Comparison of ENCODE assay signal across 8 cellular contexts in the genomic region with DNA sequence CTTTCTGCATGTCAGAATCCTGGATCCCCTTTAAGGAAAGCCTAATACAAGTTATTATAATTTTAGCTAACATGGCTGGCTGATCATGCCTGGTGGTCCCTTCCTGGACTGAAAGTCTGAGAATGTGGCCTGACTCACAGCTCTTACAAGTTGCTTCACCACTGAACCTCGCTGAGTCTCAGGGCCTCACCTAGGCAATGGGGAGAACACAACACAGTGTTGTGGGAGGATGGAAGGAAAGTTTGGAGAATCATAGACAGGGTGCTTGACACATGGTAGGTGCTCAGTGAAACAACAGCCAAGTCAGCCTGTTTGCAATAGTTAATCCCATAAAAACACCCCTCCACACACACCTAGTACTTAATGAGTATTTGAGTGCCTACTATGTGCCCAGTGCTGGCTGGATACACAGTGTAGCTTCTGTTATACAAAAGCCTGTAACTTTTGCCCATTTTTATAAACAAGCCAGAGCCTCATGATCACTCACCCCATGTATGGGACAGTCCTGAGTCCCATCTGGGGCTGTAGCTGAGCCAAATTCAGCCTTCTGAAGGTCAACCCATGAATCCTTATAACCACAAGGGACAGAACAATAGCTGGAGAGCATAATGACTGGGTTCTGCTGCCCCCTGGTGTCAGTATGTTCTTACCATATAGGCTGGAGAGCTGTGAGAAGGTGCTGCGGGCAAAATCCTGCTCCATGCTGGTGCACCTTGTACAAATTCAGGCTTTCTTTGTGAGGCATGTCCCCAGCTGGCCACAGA. TPM values are rescaled to one million over a fixed set of nuclear protein-coding genes. Genes with fewer than 3 reads are reported as not detected.
A peak's percentile ranks its signal among the peaks of the same experiment; 100 is the strongest.
DNase-seq lines count a peak whose midpoint lies in the region; ATAC-seq, FAIRE-seq and TF ChIP-seq lines count a peak whose summit lies in the region.

No MANE protein-coding gene starts in this region.

- no peaks in the 10 kb centered on the region for H3K27me3 ChIP-seq in CD4-positive, alpha-beta memory T cell (ENCODE audit: insufficient read depth, low read length)
- H3K27me3 ChIP-seq in H1 (replicated peaks in 1 of 4; ENCODE audit: control insufficient read depth in 3 of 4, extremely low read depth in 1 of 4, insufficient read depth in 3 of 4, low read length in 3 of 4) (peaks cover 5 to 26% (median 18%) of the 10 kb centered on the region in 4 experiments), mesenchymal stem cell (ENCODE audit: control insufficient read depth in 1 of 2, insufficient read depth in 1 of 2, low read length in 2 of 2) (peaks cover 43 to 60% of the 10 kb centered on the region in 2 experiments)

- peak overlapping the region in 1 of 8 donors; percentile 53 for H3K4me3 Mint-ChIP-seq in CD4-positive, alpha-beta memory T cell

- peaks cover 0 to 1% of the 10 kb centered on the region in 2 donors for H3K36me3 Mint-ChIP-seq in CD4-positive, alpha-beta memory T cell

- H4K5ac ChIP-seq in H1 (ENCODE audit: insufficient read length, low read depth, low read length): no peak overlapping the region

- DNase-seq in CD4-positive, alpha-beta memory T cell: peak; percentile 62 to 71 (median 66)
- DNase-seq in NOMO-1 treated with dmso at 0.1 percent for 144 hours (lab: John Stamatoyannopoulos, UW; ENCODE audit: unreplicated experiment) (peak; percentile 28), H1 (ENCODE audit: low read depth in 1 of 2, low spot score in 2 of 2) (peak; percentile 73 to 89), mesenchymal stem cell (peak; percentile 76)
- peak in 2 of 3 experiments; percentile 60 to 65 for DNase-seq in activated CD8-positive, alpha-beta memory T cell treated with anti-CD3 and anti-CD28 coated beads for 48 hours (ENCODE audit: low read depth in 2 of 3, low spot score in 2 of 3)
- peak; percentile 51 to 62 for DNase-seq in stimulated activated CD8-positive, alpha-beta memory T cell treated with anti-CD3 and anti-CD28 coated beads, Interleukin-4, amount 100 ng/mL, for 1 hour (ENCODE audit: low read depth in 2 of 2, low spot score in 1 of 2)

- H2BK12ac ChIP-seq in H1 (ENCODE audit: low read depth, low read length) (no peak overlapping the region; the same call in 1 of the 2 replicates), mesenchymal stem cell (ENCODE audit: low read length in 2 of 2) (no peak overlapping the region)

- no peak overlapping the region for H3K4me2 ChIP-seq in H1 (ENCODE audit: insufficient read depth in 1 of 2, low read depth in 2 of 2, low read length in 2 of 2)
- no peak overlapping the region for H3K4me2 ChIP-seq in mesenchymal stem cell (ENCODE audit: low read length, poor library complexity, severe bottlenecking)

- no peak overlapping the region for H3K56ac ChIP-seq in H1 (replicated peaks; ENCODE audit: insufficient read length, low read depth, low read length)

- H3K23me2 ChIP-seq in H1 (ENCODE audit: low read depth, low read length): peaks cover 11% of the 10 kb centered on the region; the same call in 1 of the 2 replicates

- no peak overlapping the region for H3K27ac ChIP-seq in CD4-positive, alpha-beta memory T cell (ENCODE audit: low read depth, low read length)
- H3K27ac ChIP-seq in H1 (ENCODE audit: low read depth, low read length): no peak overlapping the region
- H3K27ac ChIP-seq in mesenchymal stem cell (ENCODE audit: low read length, poor library complexity, severe bottlenecking): no peak overlapping the region

- H3K79me1 ChIP-seq in H1 (ENCODE audit: low read depth, low read length) (no peaks in the 10 kb centered on the region; the same call in 1 of the 2 replicates), mesenchymal stem cell (replicated peaks; ENCODE audit: low read length, poor library complexity, severe bottlenecking) (no peaks in the 10 kb centered on the region)

- H3K9ac ChIP-seq in H1 (replicated peaks in 1 of 4; ENCODE audit: extremely low read depth in 1 of 4, low read depth in 3 of 4, low read length in 3 of 4) (no peak overlapping the region), mesenchymal stem cell (ENCODE audit: low read length) (no peak overlapping the region)

- peaks cover 0 to 4% of the 10 kb centered on the region in 2 donors for H3K27me3 Mint-ChIP-seq in CD4-positive, alpha-beta memory T cell

- H3K14ac ChIP-seq in H1 (ENCODE audit: insufficient read length): no peak overlapping the region
- no peak overlapping the region for H3K14ac ChIP-seq in mesenchymal stem cell (ENCODE audit: low read length in 2 of 2)

- H4K20me1 ChIP-seq in H1 (replicated peaks in 1 of 2; ENCODE audit: control insufficient read depth in 1 of 2, insufficient read depth in 2 of 2, low read length in 2 of 2): peaks cover 4% of the 10 kb centered on the region in 2 experiments

- WGBS in H1 (ENCODE audit: extremely low coverage in 1 of 2, insufficient coverage in 1 of 2, insufficient read length in 1 of 2, insufficient replicate concordance in 2 of 2, low coverage in 1 of 2, low lambda C conversion rate in 2 of 2, missing lambda C conversion rate in 1 of 2), 2 experiments: 76% methylated on average over 2 of the region's 2 CpGs; no CpG with 5 or more reads in 1 of the 2 experiments
- WGBS in mesenchymal stem cell: 48% methylated on average over 2 of the region's 2 CpGs

- CTCF ChIA-PET in CD4-positive, alpha-beta memory T cell (lab: Charles Lee; ENCODE audit: partially characterized antibody): interaction anchor here (0.6 to 9.8 kb wide), 64 partner anchors 10 to 669 kb away, joined by 3 to 394 read pairs (median 4); partner anchors contain the start of genes FNIP1 and IL3
- CTCF ChIA-PET in H1 (lab: Charles Lee; ENCODE audit: partially characterized antibody): interaction anchor here (0.6 to 7.2 kb wide), 36 partner anchors 9 to 1478 kb away, joined by 3 to 157 read pairs (median 4); partner anchors contain the start of genes FNIP1, IL3 and P4HA2

- TF ChIP-seq RAD21 in H1 (IDR thresholded peaks at IDR 0.05 in 1 of 2, conservative IDR thresholded peaks at IDR 0.05 in 1 of 2; ENCODE audit: low read depth in 2 of 2, low read length in 2 of 2): peak; percentile 94 to 97

- TF ChIP-seq EP300 in H1 (IDR thresholded peaks at IDR 0.05; ENCODE audit: borderline replicate concordance in 1 of 2, low read depth in 2 of 2, low read length in 2 of 2): no peak

- no peak overlapping the region for H3K18ac ChIP-seq in H1 (ENCODE audit: extremely low read depth, low read length)
- H3K18ac ChIP-seq in mesenchymal stem cell (ENCODE audit: low read depth in 1 of 2, low read length in 2 of 2): no peak overlapping the region

- H4K8ac ChIP-seq in H1 (ENCODE audit: extremely low read depth, insufficient read depth, low read length) (no peak overlapping the region), mesenchymal stem cell (ENCODE audit: low read length) (no peak overlapping the region)

- H4K91ac ChIP-seq in H1 (replicated peaks; ENCODE audit: insufficient read length, low read length) (no peak overlapping the region), mesenchymal stem cell (ENCODE audit: low read length) (no peak overlapping the region)

- peak overlapping the region in 5 of 7 donors; percentile 6 to 83 (median 32) for H3K27ac Mint-ChIP-seq in CD4-positive, alpha-beta memory T cell

- H3K4me3 ChIP-seq in CD4-positive, alpha-beta memory T cell (ENCODE audit: low read length in 2 of 2): no peak overlapping the region
- H3K4me3 ChIP-seq in H1 (ENCODE audit: extremely low read depth in 1 of 4, insufficient read depth in 2 of 4, low read depth in 3 of 4, low read length in 4 of 4) (no peak overlapping the region), mesenchymal stem cell (ENCODE audit: insufficient read depth in 1 of 2, low read depth in 1 of 2, low read length in 2 of 2) (no peak overlapping the region)

- H3K36me3 ChIP-seq in CD4-positive, alpha-beta memory T cell (ENCODE audit: insufficient read depth, low read length): no peaks in the 10 kb centered on the region
- H3K36me3 ChIP-seq in H1 (ENCODE audit: control insufficient read depth in 2 of 4, insufficient read depth in 4 of 4, low read length in 3 of 4) (no peaks in the 10 kb centered on the region), mesenchymal stem cell (ENCODE audit: control insufficient read depth in 1 of 2, insufficient read depth in 2 of 2, low read depth in 1 of 2, low read length in 2 of 2) (no peaks in the 10 kb centered on the region)

- intact Hi-C loops in CD4-positive, alpha-beta memory T cell (cut with micrococcal nuclease): loop anchor here (1.0 to 10.0 kb wide), 7 partner anchors 33 to 584 kb away; partner anchors contain the start of gene FNIP1

- TF ChIP-seq POLR2A in H1 (IDR thresholded peaks at IDR 0.05; ENCODE audit: control extremely low read depth in 1 of 2, low read depth in 2 of 2, low read length in 2 of 2): no peak

- peak; percentile 45 to 98 (median 86) for TF ChIP-seq CTCF in H1 (IDR thresholded peaks at IDR 0.05; ENCODE audit: control extremely low read depth in 1 of 3, insufficient read depth in 1 of 3, low read depth in 1 of 3, low read length in 3 of 3)

- ATAC-seq in GM19395 (IDR thresholded peaks at IDR 0.05; ENCODE audit: unreplicated experiment) (peak; percentile 85), HG03571 (IDR thresholded peaks at IDR 0.05; ENCODE audit: unreplicated experiment) (peak; percentile 54)

- peaks cover 21 to 53% (median 37%) of the 10 kb centered on the region in 4 donors for H3K4me1 Mint-ChIP-seq in CD4-positive, alpha-beta memory T cell

- H3K23ac ChIP-seq in H1 (ENCODE audit: insufficient read length) (no peak overlapping the region), mesenchymal stem cell (ENCODE audit: low read length in 2 of 2) (no peak overlapping the region)

- peaks cover 32% of the 10 kb centered on the region for H3K4me1 ChIP-seq in CD4-positive, alpha-beta memory T cell (ENCODE audit: insufficient read depth, low read length)
- H3K4me1 ChIP-seq in H1 (replicated peaks in 1 of 4; ENCODE audit: control insufficient read depth in 3 of 4, insufficient read depth in 4 of 4, low read length in 3 of 4): peaks cover 3 to 29% (median 17%) of the 10 kb centered on the region in 4 experiments
- peaks cover 11% of the 10 kb centered on the region for H3K4me1 ChIP-seq in mesenchymal stem cell (ENCODE audit: control insufficient read depth, insufficient read depth, low read depth, low read length)

- H3K9me3 ChIP-seq in CD4-positive, alpha-beta memory T cell (ENCODE audit: control insufficient read depth in 1 of 2, low read length in 2 of 2): no peaks in the 10 kb centered on the region
- H3K9me3 ChIP-seq in H1 (ENCODE audit: insufficient read depth in 2 of 2, low read depth in 1 of 2, low read length in 1 of 2) (no peaks in the 10 kb centered on the region), mesenchymal stem cell (ENCODE audit: control insufficient read depth, low read length) (no peaks in the 10 kb centered on the region)

- H2BK15ac ChIP-seq in H1 (ENCODE audit: low read length) (no peak overlapping the region), mesenchymal stem cell (ENCODE audit: low read depth, poor library complexity, severe bottlenecking) (no peak overlapping the region)

- H2BK5ac ChIP-seq in H1 (ENCODE audit: low read depth, low read length) (no peak overlapping the region), mesenchymal stem cell (ENCODE audit: low read depth, low read length, poor library complexity, severe bottlenecking) (no peak overlapping the region)

- H2AFZ ChIP-seq in H1 (ENCODE audit: low read length): no peak overlapping the region
- H2AFZ ChIP-seq in mesenchymal stem cell (ENCODE audit: low read depth, low read length): no peak overlapping the region

- H2BK120ac ChIP-seq in H1 (replicated peaks; ENCODE audit: low read depth, low read length) (no peak overlapping the region), mesenchymal stem cell (ENCODE audit: low read depth, low read length) (no peak overlapping the region)

- FAIRE-seq in H1 (lab: Jason Lieb, UNC): peak; percentile 91

- no peak overlapping the region for H2BK20ac ChIP-seq in H1 (ENCODE audit: low read length)

- peaks cover 0 to 2% (median 0%) of the 10 kb centered on the region in 8 donors for H3K9me3 Mint-ChIP-seq in CD4-positive, alpha-beta memory T cell

- H3K4ac ChIP-seq in H1 (replicated peaks; ENCODE audit: insufficient read length, low read depth, low read length): no peak overlapping the region
- no peak overlapping the region for H3K4ac ChIP-seq in mesenchymal stem cell (ENCODE audit: low read depth in 1 of 2, low read length in 2 of 2)

- H2AK5ac ChIP-seq in H1 (ENCODE audit: low read depth, low read length) (no peak overlapping the region), mesenchymal stem cell (ENCODE audit: low read length, severe bottlenecking) (no peak overlapping the region)

- POLR2A ChIA-PET in CD4-positive, alpha-beta memory T cell (lab: Charles Lee; ENCODE audit: partially characterized antibody): interaction anchor here (0.6 to 3.8 kb wide), 7 partner anchors 8 to 418 kb away, joined by 3 to 31 read pairs (median 3); partner anchors contain the start of gene FNIP1
- POLR2A ChIA-PET in H1 (lab: Charles Lee; ENCODE audit: partially characterized antibody): no interaction called here

- H3K79me2 ChIP-seq in H1 (ENCODE audit: control insufficient read depth in 1 of 2, insufficient read depth in 2 of 2, low read length in 2 of 2): no peaks in the 10 kb centered on the region

RNA-seq across cellular contexts. Expression of gene ACSL6, which starts 3.9 kb away (rescaled TPM):
- total RNA-seq in CD4-positive, alpha-beta memory T cell: 10 to 100 TPM; 50.4 to 51.7 TPM
- 10 to 100 TPM; 11.1 to 18.4 TPM for polyA plus RNA-seq in CD4-positive, alpha-beta memory T cell
- 2.4 and 3.8 TPM in 2 replicates for total RNA-seq in H1 (2021; fragmentation: NEBNext Ultra II Directional; extraction: Animal tissue kit (Norgen Biotek cat#: 25700))
- 2.3 and 3.4 TPM in 2 replicates for polyA plus RNA-seq in H1 (2011; rRNA removed)
- polyA plus RNA-seq in H1 (2011; cell fraction: cytosol; rRNA removed): 1.8 TPM
- polyA plus RNA-seq in H1 (2011; cell fraction: nucleus; rRNA removed): 11.2 TPM
- polyA plus RNA-seq in H1 (2012, experiment 1 of 2): 2.1 to 4.6 TPM (median 2.9 TPM) in 4 replicates
- polyA plus RNA-seq in H1 (2012, experiment 2 of 2): 0.52 TPM
- polyA plus RNA-seq in H1 (2013, experiment 1 of 2): 2.4 TPM
- polyA plus RNA-seq in H1 (2013, experiment 2 of 2): 2.1 TPM
- 3.9 and 9.3 TPM in 2 replicates for polyA minus RNA-seq in H1 (2011; rRNA and poly(A)+ RNA removed)
- not detected for polyA minus RNA-seq in H1 (2011; cell fraction: cytosol; rRNA and poly(A)+ RNA removed)
- 4.6 TPM for polyA minus RNA-seq in H1 (2011; cell fraction: nucleus; rRNA and poly(A)+ RNA removed)
- polyA plus RNA-seq in mesenchymal stem cell (2013, experiment 1 of 2): 0.03 TPM
- not detected for polyA plus RNA-seq in mesenchymal stem cell (2013, experiment 2 of 2)

RNA-seq across cellular contexts. Expression of gene IL3, which starts 52.9 kb away (rescaled TPM):
- total RNA-seq in CD4-positive, alpha-beta memory T cell: not detected
- polyA plus RNA-seq in CD4-positive, alpha-beta memory T cell: not detected
- total RNA-seq in H1 (2021; fragmentation: NEBNext Ultra II Directional; extraction: Animal tissue kit (Norgen Biotek cat#: 25700)): not detected in 2 replicates
- not detected in 2 replicates for polyA plus RNA-seq in H1 (2011; rRNA removed)
- not detected for polyA plus RNA-seq in H1 (2011; cell fraction: cytosol; rRNA removed)
- not detected for polyA plus RNA-seq in H1 (2011; cell fraction: nucleus; rRNA removed)
- polyA plus RNA-seq in H1 (2012, experiment 1 of 2): not detected in 4 replicates
- not detected for polyA plus RNA-seq in H1 (2012, experiment 2 of 2)
- polyA plus RNA-seq in H1 (2013, experiment 1 of 2): not detected
- not detected for polyA plus RNA-seq in H1 (2013, experiment 2 of 2)
- not detected in 2 replicates for polyA minus RNA-seq in H1 (2011; rRNA and poly(A)+ RNA removed)
- polyA minus RNA-seq in H1 (2011; cell fraction: cytosol; rRNA and poly(A)+ RNA removed): not detected
- polyA minus RNA-seq in H1 (2011; cell fraction: nucleus; rRNA and poly(A)+ RNA removed): not detected
- polyA plus RNA-seq in mesenchymal stem cell (2013, experiment 1 of 2): not detected
- not detected for polyA plus RNA-seq in mesenchymal stem cell (2013, experiment 2 of 2)

Comparison
In these comparisons a context has a peak if more than half of its experiments do, and no peak if none do; other contexts are left out.
1. DNase-seq: peak in every context shown above with its lines; median percentile 81 in H1; 76 in mesenchymal stem cell; 66 in CD4-positive, alpha-beta memory T cell; 62 in activated CD8-positive, alpha-beta memory T cell treated with anti-CD3 and anti-CD28 coated beads for 48 hours; 56 in stimulated activated CD8-positive, alpha-beta memory T cell treated with anti-CD3 and anti-CD28 coated beads, Interleukin-4, amount 100 ng/mL, for 1 hour; 28 in NOMO-1 treated with dmso at 0.1 percent for 144 hours.
2. RNA of gene ACSL6, which starts 3.9 kb away (total RNA-seq): 50.4 to 51.7 TPM in CD4-positive, alpha-beta memory T cell; 2.4 to 3.8 TPM in H1; every median in the first group is over 10 times any median in the second.